In genomic region chr10:99421233-99421739, GRCh38 we compare ENCODE assay signal across 19 cellular contexts. TPM values are rescaled to one million over a fixed set of nuclear protein-coding genes. Genes with fewer than 3 reads are reported as not detected.
DNase-seq lines count a peak whose midpoint lies in the region; ATAC-seq, FAIRE-seq and TF ChIP-seq lines count a peak whose summit lies in the region.
"Had no signal": no experiment of that assay in that cellular context is flagged by ENCODE, and none has a peak within 500 bp of the region (broad histone marks: within the 10 kb centered on the region; RNA-seq: fewer than 3 reads in every experiment).

No MANE protein-coding gene starts in this region.

- no peak for TF ChIP-seq POLR2A in IMR-90 (IDR thresholded peaks at IDR 0.05; ENCODE audit: low read depth, low read length)
- TF ChIP-seq POLR2A in gastrocnemius medialis (IDR thresholded peaks at IDR 0.05): no peak

- no peak overlapping the region for H4K8ac ChIP-seq in IMR-90 (ENCODE audit: low read depth in 2 of 2, low read length in 2 of 2)

- H2BK20ac ChIP-seq in IMR-90 (ENCODE audit: low read depth, low read length): no peak overlapping the region

- H3K18ac ChIP-seq in IMR-90 (ENCODE audit: low read depth, low read length): no peak overlapping the region

- no peak for TF ChIP-seq RAD21 in IMR-90 (IDR thresholded peaks at IDR 0.05; ENCODE audit: low read length)

- H3K9me1 ChIP-seq in IMR-90 (ENCODE audit: insufficient read depth, low read length): no peaks in the 10 kb centered on the region

- TF ChIP-seq CTCF in IMR-90 (conservative IDR thresholded peaks at IDR 0.05; ENCODE audit: low read depth, low read length) (no peak), dorsolateral prefrontal cortex (IDR thresholded peaks at IDR 0.05 in 54 of 56, conservative IDR thresholded peaks at IDR 0.05 in 2 of 56; ENCODE audit: low read depth in 1 of 56, partially characterized antibody in 56 of 56) (no peak), gastrocnemius medialis (IDR thresholded peaks at IDR 0.05 in 4 of 5, conservative IDR thresholded peaks at IDR 0.05 in 1 of 5) (no peak)

- H2BK5ac ChIP-seq in IMR-90 (ENCODE audit: low read depth, low read length, poor library complexity, severe bottlenecking): no peak overlapping the region

- POLR2A ChIA-PET in IMR-90 (lab: Charles Lee; ENCODE audit: unreplicated experiment): no interaction called here

- 89% methylated on average over 2 of the region's 3 CpGs; no CpG with 5 or more reads in 1 of the 2 experiments for WGBS in IMR-90 (ENCODE audit: extremely low coverage in 2 of 2, insufficient read length in 1 of 2), 2 experiments

- in situ Hi-C loops in IMR-90 (cut with MboI; ENCODE audit: low sequenced_read_pairs) (no loop called here), gastrocnemius medialis (cut with MboI; ENCODE audit: low sequenced_read_pairs in 4 of 4) (no loop called here)

- H4K20me1 ChIP-seq in IMR-90 (ENCODE audit: insufficient read depth, low read length): no peaks in the 10 kb centered on the region

- H3K9me3 ChIP-seq in IMR-90 (ENCODE audit: control insufficient read depth, insufficient read depth, low read length) (no peaks in the 10 kb centered on the region), gastrocnemius medialis (no peaks in the 10 kb centered on the region)
- H3K9me3 ChIP-seq: A549, SK-N-SH had no signal

- H4K5ac ChIP-seq in IMR-90 (ENCODE audit: low read depth, low read length): no peak overlapping the region

- no peak overlapping the region for H4K91ac ChIP-seq in IMR-90 (ENCODE audit: insufficient read depth, low read depth, low read length)

- no peak for FAIRE-seq in urothelium cell line (lab: Jason Lieb, UNC)
- FAIRE-seq: A549, H54 had no signal

- no peak overlapping the region for H3K56ac ChIP-seq in IMR-90 (ENCODE audit: extremely low read depth, insufficient read depth, low read length)

- no peak overlapping the region for H2AK9ac ChIP-seq in IMR-90 (replicated peaks; ENCODE audit: low read depth, low read length, poor library complexity)

- dilution Hi-C loops in IMR-90 (cut with HindIII; ENCODE audit: low sequenced_read_pairs, unreplicated experiment): no loop called here

- no peak overlapping the region for H2AK5ac ChIP-seq in IMR-90 (ENCODE audit: low read depth, low read length)

- ATAC-seq in IMR-90 (ENCODE audit: low read depth) (no peak), gastrocnemius medialis (no peak)

- H3K27ac ChIP-seq in IMR-90 (ENCODE audit: insufficient read depth, low read length) (no peak overlapping the region), dorsolateral prefrontal cortex (peak overlapping the region in 46 of 59 donors; percentile 1 to 92 (median 72)), gastrocnemius medialis (peak overlapping the region; percentile 4 to 99 (median 34))
- H3K27ac ChIP-seq: A549, HL-60 had no signal

- no peak overlapping the region for H3K4ac ChIP-seq in IMR-90 (ENCODE audit: low read depth, low read length)

- H3K36me3 ChIP-seq in IMR-90 (ENCODE audit: control insufficient read depth, insufficient read depth, low read length): peaks cover 22% of the 10 kb centered on the region
- H3K36me3 ChIP-seq in gastrocnemius medialis: peaks cover 0 to 30% of the 10 kb centered on the region in 2 donors

- intact Hi-C loops in IMR-90 (cut with micrococcal nuclease) (no loop called here), dorsolateral prefrontal cortex (cut with DNase I) (no loop called here), gastrocnemius medialis (cut with DNase I; ENCODE audit: low total_unique reads) (no loop called here)

- no peak overlapping the region for H2AFZ ChIP-seq in IMR-90 (replicated peaks; ENCODE audit: low read length, poor library complexity)

- H3K4me2 ChIP-seq in IMR-90 (ENCODE audit: low read depth, low read length): no peak overlapping the region
- H3K4me2 ChIP-seq: A549, SK-N-SH had no signal

- CTCF ChIA-PET in IMR-90 (lab: Yijun Ruan, JAX): no interaction called here

- H2BK120ac ChIP-seq in IMR-90 (ENCODE audit: low read depth, low read length): no peak overlapping the region

- no peak overlapping the region for H3K14ac ChIP-seq in IMR-90 (replicated peaks; ENCODE audit: low read depth, low read length)

- H3K4me3 ChIP-seq in IMR-90 (ENCODE audit: insufficient read depth, low read depth, low read length) (no peak overlapping the region), dorsolateral prefrontal cortex (no peak overlapping the region), gastrocnemius medialis (no peak overlapping the region)
- H3K4me3 ChIP-seq: A549 had no signal

- H3K4me1 ChIP-seq in IMR-90 (ENCODE audit: control insufficient read depth, insufficient read depth, low read length) (no peaks in the 10 kb centered on the region), gastrocnemius medialis (peaks cover 52 to 57% of the 10 kb centered on the region in 2 donors)
- H3K4me1 ChIP-seq: A549 had no signal

- H3K27me3 ChIP-seq in IMR-90 (ENCODE audit: control insufficient read depth, insufficient read depth, low read length) (no peaks in the 10 kb centered on the region), dorsolateral prefrontal cortex (no peaks in the 10 kb centered on the region), gastrocnemius medialis (no peaks in the 10 kb centered on the region)

- no TSS peak for BruUV-seq in IMR-90 (replicated peaks; lab: Mats Ljungman, UMichigan)

- H3K9ac ChIP-seq in IMR-90 (ENCODE audit: low read depth, low read length): no peak overlapping the region
- H3K9ac ChIP-seq: SK-N-SH had no signal

- peaks cover 9 to 24% of the 10 kb centered on the region in 2 experiments for H3K79me1 ChIP-seq in IMR-90 (ENCODE audit: low read depth in 1 of 2, low read length in 2 of 2)

- peak; percentile 11 for DNase-seq in HCEC 1CT
- no peak for DNase-seq in IMR-90
- DNase-seq in dorsolateral prefrontal cortex: no peak
- no peak for DNase-seq in gastrocnemius medialis
- no peak for DNase-seq in SKM-1 (lab: John Stamatoyannopoulos, UW; ENCODE audit: unreplicated experiment)
- no peak for DNase-seq in NCI-H128 (lab: John Stamatoyannopoulos, UW; ENCODE audit: unreplicated experiment)
- no peak for DNase-seq in urothelium cell line (ENCODE audit: low spot score)
- DNase-seq: DMS79 treated with DMSO at 0.1 percent for 48 hours; Karpas-422; NCI-H1417; NCI-H1694 treated with DMSO at 0.1 percent for 48 hours; NCI-H2107; NCI-H748 treated with DMSO at 0.1 percent for 48 hours; NK-92 treated with Interleukin-12 subunit alpha and Interleukin-12 subunit beta, amount 100 ng/mL, for 24 hours; SIG-M5; SK-N-SH had no signal

- no peak overlapping the region for H2BK15ac ChIP-seq in IMR-90 (ENCODE audit: low read depth, low read length)

- H3K23ac ChIP-seq in IMR-90 (ENCODE audit: low read depth, low read length): no peak overlapping the region

TF ChIP-seq in IMR-90, 13 proteins besides CTCF, POLR2A, EP300 and RAD21:
- TF ChIP-seq RCOR1 (IDR thresholded peaks at IDR 0.05; ENCODE audit: insufficient replicate concordance, low read length) (no peak), CEBPB (IDR thresholded peaks at IDR 0.05; ENCODE audit: low read depth, low read length) (peak; percentile 57)

RNA-seq across cellular contexts. Expression of gene GOT1, which starts 9.1 kb away (rescaled TPM):
- 38.6 and 46.1 TPM in 2 replicates for total RNA-seq in IMR-90 (2012; rRNA removed)
- polyA plus RNA-seq in IMR-90 (2012; rRNA removed): 29.2 and 29.4 TPM in 2 replicates
- 11.5 and 14.4 TPM in 2 replicates for polyA plus RNA-seq in IMR-90 (2012; cell fraction: cytosol; rRNA removed)
- 9.2 and 22.7 TPM in 2 replicates for polyA plus RNA-seq in IMR-90 (2012; cell fraction: nucleus; rRNA removed; ENCODE audit: low replicate concordance)
- 100 to 1,000 TPM in 115 of 120 experiments, 10 to 100 TPM in 5; 81.6 to 316 (median 220) TPM for total RNA-seq in dorsolateral prefrontal cortex
- 100 to 1,000 TPM in 3 of 4 donors, 10 to 100 TPM in 1; 91.4 to 215 (median 135) TPM for total RNA-seq in gastrocnemius medialis
